ENCODE assay signal across 8 cellular contexts in genomic region chr12:50174971-50175715, GRCh38. TPM values are rescaled to one million over a fixed set of nuclear protein-coding genes. Genes with fewer than 3 reads are reported as not detected.
DNase-seq lines count a peak whose midpoint lies in the region; ATAC-seq, FAIRE-seq and TF ChIP-seq lines count a peak whose summit lies in the region.

No MANE protein-coding gene starts in this region.

- peak; percentile 90 for FAIRE-seq in kidney (lab: Jason Lieb, UNC)

- H3K27ac ChIP-seq in kidney (ENCODE audit: low read depth in 2 of 2, low read length in 2 of 2): no peak overlapping the region
- no peak overlapping the region for H3K27ac ChIP-seq in upper lobe of right lung

- H3K4me1 ChIP-seq in kidney (ENCODE audit: control insufficient read depth in 1 of 2, insufficient read depth in 1 of 2, low read depth in 1 of 2, low read length in 2 of 2): no peaks in the 10 kb centered on the region
- H3K4me1 ChIP-seq in upper lobe of right lung: no peaks in the 10 kb centered on the region

- H3K4me3 Mint-ChIP-seq in brain: no peak overlapping the region

- ATAC-seq in upper lobe of right lung (peak; percentile 60), HG03139 (IDR thresholded peaks at IDR 0.05; ENCODE audit: unreplicated experiment) (no peak)

- H3K9me3 ChIP-seq in kidney (ENCODE audit: control insufficient read depth in 1 of 2, low read length in 2 of 2) (no peaks in the 10 kb centered on the region), upper lobe of right lung (no peaks in the 10 kb centered on the region), MG63 (no peaks in the 10 kb centered on the region)

- H3K4me3 ChIP-seq in kidney (ENCODE audit: low read length in 2 of 2) (no peak overlapping the region), upper lobe of right lung (no peak overlapping the region), MG63 (no peak overlapping the region)

- peaks cover 4% of the 10 kb centered on the region for H3K4me1 Mint-ChIP-seq in brain

- H3K27me3 ChIP-seq in upper lobe of right lung (no peaks in the 10 kb centered on the region), MG63 (no peaks in the 10 kb centered on the region)

- H3K27me3 Mint-ChIP-seq in brain: no peaks in the 10 kb centered on the region

- intact Hi-C loops in kidney (cut with DNase I) (loop anchor here (10.0 kb wide), 1 partner anchor 100 kb away; no protein-coding TSS in a partner anchor), upper lobe of right lung (cut with DNase I) (loop anchor here (10.0 kb wide), 1 partner anchor 100 kb away; no protein-coding TSS in a partner anchor)

- H3K9ac ChIP-seq in kidney (ENCODE audit: low read length in 2 of 2): no peak overlapping the region

- H3K36me3 ChIP-seq in kidney (ENCODE audit: control insufficient read depth in 1 of 2, insufficient read depth in 2 of 2, low read length in 2 of 2) (peaks cover 6 to 9% of the 10 kb centered on the region in 2 donors), upper lobe of right lung (peaks cover 38% of the 10 kb centered on the region), MG63 (peaks cover 36% of the 10 kb centered on the region)

- DNase-seq in AML-193 (lab: John Stamatoyannopoulos, UW): peak; percentile 42 to 53
- DNase-seq in GM13977 (ENCODE audit: low spot score): peak; percentile 36
- peak; percentile 75 to 79 for DNase-seq in NCI-H446 (lab: John Stamatoyannopoulos, UW)
- DNase-seq in kidney: no peak
- DNase-seq in upper lobe of right lung: no peak
- no peak for DNase-seq in MG63

- TF ChIP-seq CTCF in GM13977 (IDR thresholded peaks at IDR 0.05; ENCODE audit: extremely low read depth, insufficient read depth, missing control alignments) (peak; percentile 51), brain (conservative IDR thresholded peaks at IDR 0.05) (peak; percentile 86 to 88), kidney (IDR thresholded peaks at IDR 0.05; ENCODE audit: borderline replicate concordance, extremely low read depth, insufficient read depth) (peak; percentile 70), upper lobe of right lung (IDR thresholded peaks at IDR 0.05) (peak; percentile 71)

- peaks cover 0 to 3% (median 0%) of the 10 kb centered on the region in 5 experiments for H3K9me3 Mint-ChIP-seq in brain

- H3K27ac Mint-ChIP-seq in brain: peak overlapping the region; percentile 5 to 71 (median 22)

- H3K36me3 Mint-ChIP-seq in brain: peaks cover 7% of the 10 kb centered on the region

- in situ Hi-C loops in GM13977 (cut with MboI; ENCODE audit: low pct_unique_long_range_greater_than_20kb, low sequenced_read_pairs, unreplicated experiment): no loop called here

RNA-seq across cellular contexts. Expression of gene CERS5, which starts 8.0 kb away (rescaled TPM):
- 33.5 TPM for polyA plus RNA-seq in brain (ENCODE audit: insufficient read depth, low read depth, low replicate concordance)
- total RNA-seq in kidney: 52.1 TPM
- polyA plus RNA-seq in kidney (ENCODE audit: insufficient read depth, low read depth, low replicate concordance): 40.2 TPM
- total RNA-seq in upper lobe of right lung: 33.2 TPM
- total RNA-seq in MG63 (2014; rRNA removed; shearing (Covaris generic); ENCODE audit: low replicate concordance): 38.6 and 40.3 TPM in 2 replicates

Comparison
In these comparisons a context has a peak if more than half of its experiments do, and no peak if none do; other contexts are left out.
1. DNase-seq: peak in AML-193 (2 of 2), GM13977 (single experiment) and NCI-H446 (2 of 2); none in kidney (single experiment), upper lobe of right lung (single experiment) and MG63 (single experiment).
2. Peak in every context shown above with its lines, with median percentiles within 50 percentile points of each other: CTCF ChIP-seq.